Comparison of ENCODE assay signal across 12 cellular contexts in the genomic region with DNA sequence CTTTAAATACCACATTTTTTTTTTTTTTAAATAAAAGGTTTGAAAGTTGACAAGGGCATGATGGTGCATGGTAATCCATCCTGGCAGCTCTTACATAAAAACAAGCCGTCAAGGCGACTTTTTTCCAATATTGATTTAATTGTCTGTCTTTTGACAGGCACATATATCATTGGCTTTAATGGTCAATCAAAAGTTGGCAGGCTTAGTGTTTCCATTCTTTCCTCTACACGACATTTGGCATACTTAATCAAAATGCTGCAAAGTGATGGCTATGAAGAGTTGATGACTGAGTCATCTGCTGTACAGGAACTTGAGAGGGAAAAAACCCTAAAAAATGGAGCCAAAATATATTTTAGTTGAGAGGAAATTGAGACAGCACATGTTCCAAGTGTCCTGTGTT. TPM values are rescaled to one million over a fixed set of nuclear protein-coding genes. Genes with fewer than 3 reads are reported as not detected.
DNase-seq lines count a peak whose midpoint lies in the region; ATAC-seq, FAIRE-seq and TF ChIP-seq lines count a peak whose summit lies in the region.
"Had no signal": no experiment of that assay in that cellular context is flagged by ENCODE, and none has a peak within 500 bp of the region (broad histone marks: within the 10 kb centered on the region; RNA-seq: fewer than 3 reads in every experiment).

No MANE protein-coding gene starts in this region.

- FAIRE-seq in keratinocyte (lab: Jason Lieb, UNC), result no peak

- no peak overlapping the region for H2BK12ac ChIP-seq in mesenchymal stem cell (ENCODE audit: low read length in 2 of 2)

- H3K4me1 ChIP-seq in keratinocyte (ENCODE audit: control insufficient read depth, extremely low read depth, insufficient read depth, low read length), result peaks cover 11% of the 10 kb centered on the region
- H3K4me1 ChIP-seq in mesenchymal stem cell (ENCODE audit: control insufficient read depth, insufficient read depth, low read depth, low read length), result peaks cover 3% of the 10 kb centered on the region

- H2AK5ac ChIP-seq in mesenchymal stem cell (ENCODE audit: low read length, severe bottlenecking), result no peak overlapping the region

- H2BK15ac ChIP-seq in mesenchymal stem cell (ENCODE audit: low read depth, poor library complexity, severe bottlenecking), result no peak overlapping the region

- H3K23ac ChIP-seq in mesenchymal stem cell (ENCODE audit: low read length in 2 of 2), result no peak overlapping the region

- H3K79me2 ChIP-seq in keratinocyte (ENCODE audit: control insufficient read depth, insufficient read depth, low read length), result peaks cover 9% of the 10 kb centered on the region

- no peaks in the 10 kb centered on the region for H4K20me1 ChIP-seq in keratinocyte (ENCODE audit: control insufficient read depth, extremely low read depth, insufficient read depth, low read length)

- H2BK120ac ChIP-seq in mesenchymal stem cell (ENCODE audit: low read depth, low read length), result no peak overlapping the region

- H3K4me2 ChIP-seq in keratinocyte (ENCODE audit: control insufficient read depth, extremely low read depth, insufficient read depth, low read depth, low read length) (peak overlapping the region; percentile 36), mesenchymal stem cell (ENCODE audit: low read length, poor library complexity, severe bottlenecking) (no peak overlapping the region)

- peak overlapping the region; percentile 56 for H3K27ac Mint-ChIP-seq in stimulated activated naive CD8-positive, alpha-beta T cell treated with anti-CD3 and anti-CD28 coated beads, Interleukin-15, Interleukin-2, amounts not matched to agents 100 ng/mL and 50 ng/mL, for 24 hours
- H3K27ac Mint-ChIP-seq in T-cell, result peak overlapping the region; percentile 36 to 78
- no peak overlapping the region for H3K27ac Mint-ChIP-seq in stimulated activated naive B cell treated with anti-CD40 and anti-IgM and Interleukin-4, amounts not matched to agents 10 μg/mL and 1 μg/mL and 100 μg/mL, for 72 hours

- H3K9me1 ChIP-seq in keratinocyte (ENCODE audit: control insufficient read depth, extremely low read depth, insufficient read depth, low read length), result no peaks in the 10 kb centered on the region

- no peak overlapping the region for H4K8ac ChIP-seq in mesenchymal stem cell (ENCODE audit: low read length)

- H2AFZ ChIP-seq in keratinocyte (ENCODE audit: control insufficient read depth, low read length) (no peak overlapping the region), mesenchymal stem cell (ENCODE audit: low read depth, low read length) (no peak overlapping the region)

- no peak overlapping the region for H4K91ac ChIP-seq in mesenchymal stem cell (ENCODE audit: low read length)

- peak overlapping the region; percentile 80 for H3K4me3 Mint-ChIP-seq in stimulated activated naive CD8-positive, alpha-beta T cell treated with anti-CD3 and anti-CD28 coated beads, Interleukin-15, Interleukin-2, amounts not matched to agents 100 ng/mL and 50 ng/mL, for 24 hours
- H3K4me3 Mint-ChIP-seq in T-cell, result peak overlapping the region in 2 of 3 donors; percentile 88 to 89
- no peak overlapping the region for H3K4me3 Mint-ChIP-seq in stimulated activated naive B cell treated with anti-CD40 and anti-IgM and Interleukin-4, amounts not matched to agents 10 μg/mL and 1 μg/mL and 100 μg/mL, for 72 hours

- no peak for DNase-seq in stimulated activated naive CD8-positive, alpha-beta T cell treated with anti-CD3 and anti-CD28 coated beads, Interleukin-15, Interleukin-2, amounts not matched to agents 100 U/mL and 50 U/mL, for 24 hours
- DNase-seq in T-cell, result no peak
- no peak for DNase-seq in keratinocyte (ENCODE audit: low read depth, low spot score)
- no peak for DNase-seq in stimulated activated naive B cell treated with anti-CD40 and anti-IgM and Interleukin-4, amounts not matched to agents 10 μg/mL and 1 μg/mL and 100 μg/mL, for 72 hours
- DNase-seq in NCI-H2227 treated with DMSO at 0.1 percent for 48 hours (lab: John Stamatoyannopoulos, UW), result no peak
- no peak for DNase-seq in mesenchymal stem cell
- DNase-seq: DMS79 treated with DMSO at 0.1 percent for 48 hours, glutamatergic neuron, Peyer's patch, trophoblast cell had no signal

- 81% methylated on average over 3 of the region's 3 CpGs for WGBS in mesenchymal stem cell

- H3K18ac ChIP-seq in mesenchymal stem cell (ENCODE audit: low read depth in 1 of 2, low read length in 2 of 2), result no peak overlapping the region

- H3K9ac ChIP-seq in keratinocyte (ENCODE audit: control insufficient read depth, extremely low read depth, insufficient read depth, low read length) (no peak overlapping the region), mesenchymal stem cell (ENCODE audit: low read length) (no peak overlapping the region)

- no peaks in the 10 kb centered on the region for H3K27me3 Mint-ChIP-seq in stimulated activated naive CD8-positive, alpha-beta T cell treated with anti-CD3 and anti-CD28 coated beads, Interleukin-15, Interleukin-2, amounts not matched to agents 100 ng/mL and 50 ng/mL, for 24 hours
- H3K27me3 Mint-ChIP-seq in T-cell, result no peaks in the 10 kb centered on the region
- no peaks in the 10 kb centered on the region for H3K27me3 Mint-ChIP-seq in stimulated activated naive B cell treated with anti-CD40 and anti-IgM and Interleukin-4, amounts not matched to agents 10 μg/mL and 1 μg/mL and 100 μg/mL, for 72 hours

- H3K27ac ChIP-seq in keratinocyte (ENCODE audit: control insufficient read depth, insufficient read depth, low read length) (no peak overlapping the region), mesenchymal stem cell (ENCODE audit: low read length, poor library complexity, severe bottlenecking) (no peak overlapping the region)

- ATAC-seq in stimulated activated naive CD8-positive, alpha-beta T cell treated with anti-CD3 and anti-CD28 coated beads, Interleukin-15, Interleukin-2, amounts not matched to agents 100 U/mL and 50 U/mL, for 24 hours, result no peak
- no peak for ATAC-seq in T-cell (replicated peaks in 1 of 4)
- no peak for ATAC-seq in stimulated activated naive B cell treated with anti-CD40 and anti-IgM and Interleukin-4, amounts not matched to agents 10 μg/mL and 1 μg/mL and 100 μg/mL, for 72 hours (replicated peaks)
- no peak for ATAC-seq in HG02759 (IDR thresholded peaks at IDR 0.05; ENCODE audit: unreplicated experiment)

- CTCF ChIA-PET in T-cell (lab: Charles Lee), result interaction anchor here in 1 of 2 donors (0.7 kb wide), 1 partner anchor 256 kb away, joined by 3 read pairs; no protein-coding TSS in a partner anchor

- no peak for TF ChIP-seq CTCF in keratinocyte (optimal IDR thresholded peaks at IDR 0.05 in 1 of 3, IDR thresholded peaks at IDR 0.05 in 1 of 3, conservative IDR thresholded peaks at IDR 0.05 in 1 of 3; ENCODE audit: extremely low read depth in 1 of 3, insufficient read depth in 2 of 3, low read length in 3 of 3)

- H3K4ac ChIP-seq in mesenchymal stem cell (ENCODE audit: low read depth in 1 of 2, low read length in 2 of 2), result no peak overlapping the region

- H3K4me1 Mint-ChIP-seq in stimulated activated naive CD8-positive, alpha-beta T cell treated with anti-CD3 and anti-CD28 coated beads, Interleukin-15, Interleukin-2, amounts not matched to agents 100 ng/mL and 50 ng/mL, for 24 hours (ENCODE audit: low read depth), result peaks cover 64% of the 10 kb centered on the region
- peaks cover 66 to 70% (median 69%) of the 10 kb centered on the region in 3 donors for H3K4me1 Mint-ChIP-seq in T-cell
- H3K4me1 Mint-ChIP-seq in stimulated activated naive B cell treated with anti-CD40 and anti-IgM and Interleukin-4, amounts not matched to agents 10 μg/mL and 1 μg/mL and 100 μg/mL, for 72 hours, result peaks cover 21 to 34% of the 10 kb centered on the region in 2 donors

- dilution Hi-C loops in keratinocyte (cut with MboI; ENCODE audit: extremely low pct_ligation_motif_present, low sequenced_read_pairs), result no loop called here

- H3K4me3 ChIP-seq in keratinocyte (ENCODE audit: control insufficient read depth in 2 of 3, extremely low read depth in 1 of 3, insufficient read depth in 2 of 3, low read depth in 1 of 3, low read length in 3 of 3), result no peak overlapping the region
- H3K4me3 ChIP-seq in mesenchymal stem cell (ENCODE audit: insufficient read depth in 1 of 2, low read depth in 1 of 2, low read length in 2 of 2), result peak overlapping the region in 1 of 2 experiments; percentile 78

- H3K79me1 ChIP-seq in mesenchymal stem cell (replicated peaks; ENCODE audit: low read length, poor library complexity, severe bottlenecking), result peaks cover 10% of the 10 kb centered on the region

- H3K9me3 ChIP-seq in keratinocyte (ENCODE audit: control insufficient read depth, low read depth, low read length), result no peaks in the 10 kb centered on the region
- no peaks in the 10 kb centered on the region for H3K9me3 ChIP-seq in mesenchymal stem cell (ENCODE audit: control insufficient read depth, low read length)
- H3K9me3 ChIP-seq: Peyer's patch had no signal

- H3K36me3 Mint-ChIP-seq in stimulated activated naive CD8-positive, alpha-beta T cell treated with anti-CD3 and anti-CD28 coated beads, Interleukin-15, Interleukin-2, amounts not matched to agents 100 ng/mL and 50 ng/mL, for 24 hours (ENCODE audit: low read depth), result no peaks in the 10 kb centered on the region
- peaks cover 4% of the 10 kb centered on the region for H3K36me3 Mint-ChIP-seq in T-cell
- H3K36me3 Mint-ChIP-seq in stimulated activated naive B cell treated with anti-CD40 and anti-IgM and Interleukin-4, amounts not matched to agents 10 μg/mL and 1 μg/mL and 100 μg/mL, for 72 hours, result peaks cover 5% of the 10 kb centered on the region in 2 donors

- H3K36me3 ChIP-seq in keratinocyte (ENCODE audit: control insufficient read depth in 2 of 2, extremely low read depth in 1 of 2, insufficient read depth in 2 of 2, low read length in 2 of 2) (no peaks in the 10 kb centered on the region), mesenchymal stem cell (ENCODE audit: control insufficient read depth in 1 of 2, insufficient read depth in 2 of 2, low read depth in 1 of 2, low read length in 2 of 2) (no peaks in the 10 kb centered on the region)
- H3K36me3 ChIP-seq: Peyer's patch had no signal

- no peaks in the 10 kb centered on the region for H3K9me3 Mint-ChIP-seq in stimulated activated naive CD8-positive, alpha-beta T cell treated with anti-CD3 and anti-CD28 coated beads, Interleukin-15, Interleukin-2, amounts not matched to agents 100 ng/mL and 50 ng/mL, for 24 hours
- no peaks in the 10 kb centered on the region for H3K9me3 Mint-ChIP-seq in T-cell
- H3K9me3 Mint-ChIP-seq in stimulated activated naive B cell treated with anti-CD40 and anti-IgM and Interleukin-4, amounts not matched to agents 10 μg/mL and 1 μg/mL and 100 μg/mL, for 72 hours, result no peaks in the 10 kb centered on the region

- POLR2A ChIA-PET in T-cell (lab: Charles Lee), result interaction anchor here in 1 of 2 donors (1.0 kb wide), 1 partner anchor 34 kb away, joined by 4 read pairs; no protein-coding TSS in a partner anchor

- H3K14ac ChIP-seq in mesenchymal stem cell (ENCODE audit: low read length in 2 of 2), result no peak overlapping the region

- no peak overlapping the region for H2BK5ac ChIP-seq in mesenchymal stem cell (ENCODE audit: low read depth, low read length, poor library complexity, severe bottlenecking)

- H3K27me3 ChIP-seq in keratinocyte (ENCODE audit: control insufficient read depth, extremely low read depth, insufficient read depth, low read length) (no peaks in the 10 kb centered on the region), mesenchymal stem cell (ENCODE audit: control insufficient read depth in 1 of 2, insufficient read depth in 1 of 2, low read length in 2 of 2) (no peaks in the 10 kb centered on the region)
- H3K27me3 ChIP-seq: Peyer's patch had no signal

RNA-seq across cellular contexts. Expression of gene TSHZ1, which starts 3.0 kb away (rescaled TPM):
- 10 to 100 TPM; 26.5 to 31.3 (median 28.2) TPM for total RNA-seq in T-cell
- 1.3 to 2.2 TPM (median 1.6 TPM) in 3 replicates for polyA plus RNA-seq in keratinocyte
- polyA plus RNA-seq in keratinocyte (2011; ENCODE audit: low read depth), result 2.9 TPM
- 1.9 and 2.4 TPM in 2 replicates for polyA plus RNA-seq in keratinocyte (2011; cell fraction: cytosol; rRNA removed)
- 3.4 and 4.0 TPM in 2 replicates for polyA plus RNA-seq in keratinocyte (2011; cell fraction: nucleus; rRNA removed)
- 2.7 and 4.3 TPM in 2 replicates for polyA plus RNA-seq in keratinocyte (2012; ENCODE audit: low replicate concordance)
- polyA minus RNA-seq in keratinocyte, result 2.0 to 6.8 TPM (median 3.3 TPM) in 3 replicates
- 2.3 TPM for polyA minus RNA-seq in keratinocyte (2011; cell fraction: cytosol; rRNA and poly(A)+ RNA removed)
- polyA minus RNA-seq in keratinocyte (2011; cell fraction: nucleus; rRNA and poly(A)+ RNA removed), result 2.0 and 3.4 TPM in 2 replicates
- polyA plus RNA-seq in mesenchymal stem cell (2013, experiment 1 of 2), result 4.9 TPM
- polyA plus RNA-seq in mesenchymal stem cell (2013, experiment 2 of 2), result 4.4 TPM

RNA-seq across cellular contexts. Expression of gene PTGR3, which starts 4.7 kb away (rescaled TPM):
- 10 to 100 TPM; 32.8 to 44.1 (median 36.5) TPM for total RNA-seq in T-cell
- 22.2 to 25.2 TPM (median 22.5 TPM) in 3 replicates for polyA plus RNA-seq in keratinocyte
- 8.2 TPM for polyA plus RNA-seq in keratinocyte (2011; ENCODE audit: low read depth)
- polyA plus RNA-seq in keratinocyte (2011; cell fraction: cytosol; rRNA removed), result 22.3 and 25.2 TPM in 2 replicates
- 25.0 and 27.0 TPM in 2 replicates for polyA plus RNA-seq in keratinocyte (2011; cell fraction: nucleus; rRNA removed)
- 14.8 and 17.2 TPM in 2 replicates for polyA plus RNA-seq in keratinocyte (2012; ENCODE audit: low replicate concordance)
- 14.9 to 30.2 TPM (median 28.5 TPM) in 3 replicates for polyA minus RNA-seq in keratinocyte
- polyA minus RNA-seq in keratinocyte (2011; cell fraction: cytosol; rRNA and poly(A)+ RNA removed), result 9.6 TPM
- 9.0 and 14.8 TPM in 2 replicates for polyA minus RNA-seq in keratinocyte (2011; cell fraction: nucleus; rRNA and poly(A)+ RNA removed)
- 4.5 TPM for polyA plus RNA-seq in mesenchymal stem cell (2013, experiment 1 of 2)
- polyA plus RNA-seq in mesenchymal stem cell (2013, experiment 2 of 2), result 4.7 TPM

Comparison
In these comparisons a context has a peak if more than half of its experiments do, and no peak if none do; other contexts are left out.
1. H3K4me3 Mint-ChIP-seq: peak in stimulated activated naive CD8-positive, alpha-beta T cell treated with anti-CD3 and anti-CD28 coated beads, Interleukin-15, Interleukin-2, amounts not matched to agents 100 ng/mL and 50 ng/mL, for 24 hours (single experiment) and T-cell (2 of 3); none in stimulated activated naive B cell treated with anti-CD40 and anti-IgM and Interleukin-4, amounts not matched to agents 10 μg/mL and 1 μg/mL and 100 μg/mL, for 72 hours (0 of 2).